Comparison of ENCODE assay signal across 11 cellular contexts in genomic region chr10:6721480-6721879, GRCh38.
DNase-seq lines count a peak whose midpoint lies in the region; ATAC-seq, FAIRE-seq and TF ChIP-seq lines count a peak whose summit lies in the region.
"Had no signal": no experiment of that assay in that cellular context is flagged by ENCODE, and none has a peak within 500 bp of the region (broad histone marks: within the 10 kb centered on the region; RNA-seq: fewer than 3 reads in every experiment).

No MANE protein-coding gene starts in this region.

- no peaks in the 10 kb centered on the region for H3K27me3 ChIP-seq in SJSA1 (replicated peaks)
- no peaks in the 10 kb centered on the region for H3K27me3 ChIP-seq in testis

- peaks cover 24% of the 10 kb centered on the region for H3K4me1 ChIP-seq in SJSA1 (replicated peaks)
- H3K4me1 ChIP-seq in testis, result no peaks in the 10 kb centered on the region
- H3K4me1 ChIP-seq: lower lobe of right lung had no signal

- H3K36me3 ChIP-seq in SJSA1 (no peaks in the 10 kb centered on the region), testis (ENCODE audit: low read depth, missing control alignments) (no peaks in the 10 kb centered on the region)
- H3K36me3 ChIP-seq: lower lobe of right lung had no signal

- intact Hi-C loops in testis (cut with DNase I; ENCODE audit: low total_unique reads), result no loop called here

- TF ChIP-seq POLR2A in testis (IDR thresholded peaks at IDR 0.05), result no peak

- ATAC-seq in GM21619 (IDR thresholded peaks at IDR 0.05; ENCODE audit: unreplicated experiment), result no peak

- DNase-seq in AG20443 (ENCODE audit: low spot score) (peak; percentile 92), SJSA1 (ENCODE audit: low read depth in 1 of 2, low spot score in 2 of 2) (peak; percentile 84 to 85), fibroblast of pulmonary artery (ENCODE audit: low read depth) (peak; percentile 98), non-pigmented ciliary epithelial cell (ENCODE audit: low read depth) (peak; percentile 75), NCI-H2029 (lab: John Stamatoyannopoulos, UW) (no peak), testis (no peak), D721Med (ENCODE audit: insufficient read length, low spot score) (no peak)
- DNase-seq: activated naive CD4-positive, alpha-beta T cell treated with anti-CD3 and anti-CD28 coated beads for 36 hours; KBM-7; lower lobe of right lung had no signal

- H3K27ac ChIP-seq in SJSA1 (peak overlapping the region; percentile 93), testis (no peak overlapping the region)
- H3K27ac ChIP-seq: lower lobe of right lung had no signal

- 26% methylated on average over 7 of the region's 7 CpGs for WGBS in testis, 2 donors

- no peak for FAIRE-seq in D721Med (lab: Jason Lieb, UNC)

- no peak overlapping the region for H3K4me3 ChIP-seq in SJSA1
- H3K4me3 ChIP-seq in fibroblast of pulmonary artery (replicated peaks; ENCODE audit: low read depth, low read length), result peak overlapping the region; percentile 3
- no peak overlapping the region for H3K4me3 ChIP-seq in testis
- H3K4me3 ChIP-seq: lower lobe of right lung had no signal

- no peaks in the 10 kb centered on the region for H3K9me3 ChIP-seq in SJSA1 (replicated peaks)
- no peaks in the 10 kb centered on the region for H3K9me3 ChIP-seq in testis
- H3K9me3 ChIP-seq: lower lobe of right lung had no signal

- TF ChIP-seq CTCF in fibroblast of pulmonary artery (IDR thresholded peaks at IDR 0.05; ENCODE audit: low read length, missing control alignments) (peak; percentile 42), testis (IDR thresholded peaks at IDR 0.05) (no peak), D721Med (IDR thresholded peaks at IDR 0.05; ENCODE audit: insufficient read depth, missing control alignments) (no peak)

Comparison
In these comparisons a context has a peak if more than half of its experiments do, and no peak if none do; other contexts are left out.
1. DNase-seq: peak in AG20443 (single experiment), SJSA1 (2 of 2), fibroblast of pulmonary artery (single experiment) and non-pigmented ciliary epithelial cell (single experiment); none in NCI-H2029 (single experiment), testis (single experiment) and D721Med (single experiment).